1 cellular context compared by ENCODE assay signal in genomic region chr16:85842435-85842834, GRCh38.
TF ChIP-seq lines count a peak whose summit lies in the region.

No MANE protein-coding gene starts in this region.

TF ChIP-seq in HepG2, 621 proteins besides CTCF, POLR2A, EP300 and RAD21:
- TF ChIP-seq CREB1 (IDR thresholded peaks at IDR 0.05) (0 out of 2 replicates have a peak, but pooled peaks have one; percentile 21), CREB1 (CRISPR knock-in tag; IDR thresholded peaks at IDR 0.05) (no peak), ADNP (CRISPR knock-in tag; IDR thresholded peaks at IDR 0.05) (no peak), FOXA3 (CRISPR knock-in tag; IDR thresholded peaks at IDR 0.05) (no peak), ZFP36L2 (CRISPR knock-in tag; IDR thresholded peaks at IDR 0.05) (no peak), ZNF777 (CRISPR knock-in tag; IDR thresholded peaks at IDR 0.05) (no peak)
- TF ChIP-seq, protein P1, sequence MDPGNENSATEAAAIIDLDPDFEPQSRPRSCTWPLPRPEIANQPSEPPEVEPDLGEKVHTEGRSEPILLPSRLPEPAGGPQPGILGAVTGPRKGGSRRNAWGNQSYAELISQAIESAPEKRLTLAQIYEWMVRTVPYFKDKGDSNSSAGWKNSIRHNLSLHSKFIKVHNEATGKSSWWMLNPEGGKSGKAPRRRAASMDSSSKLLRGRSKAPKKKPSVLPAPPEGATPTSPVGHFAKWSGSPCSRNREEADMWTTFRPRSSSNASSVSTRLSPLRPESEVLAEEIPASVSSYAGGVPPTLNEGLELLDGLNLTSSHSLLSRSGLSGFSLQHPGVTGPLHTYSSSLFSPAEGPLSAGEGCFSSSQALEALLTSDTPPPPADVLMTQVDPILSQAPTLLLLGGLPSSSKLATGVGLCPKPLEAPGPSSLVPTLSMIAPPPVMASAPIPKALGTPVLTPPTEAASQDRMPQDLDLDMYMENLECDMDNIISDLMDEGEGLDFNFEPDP (CRISPR knock-in tag; conservative IDR thresholded peaks at IDR 0.05): 0 out of 2 replicates have a peak, but pooled peaks have one; percentile 65
